Comparison of ENCODE assay signal across 19 cellular contexts in genomic region chr3:194235160-194235559, GRCh38.
DNase-seq lines count a peak whose midpoint lies in the region; ATAC-seq and TF ChIP-seq lines count a peak whose summit lies in the region.
"Had no signal": no experiment of that assay in that cellular context is flagged by ENCODE, and none has a peak within 500 bp of the region (broad histone marks: within the 10 kb centered on the region; RNA-seq: fewer than 3 reads in every experiment).

No MANE protein-coding gene starts in this region.

- intact Hi-C loops in Right ventricle myocardium superior (cut with DNase I) = no loop called here
- intact Hi-C loops in right cardiac atrium (cut with DNase I) = no loop called here

- peak; percentile 12 for DNase-seq in DMS53 (lab: John Stamatoyannopoulos, UW)
- DNase-seq in DMS53 treated with DMSO at 0.1 percent for 48 hours (lab: John Stamatoyannopoulos, UW; ENCODE audit: unreplicated experiment) = no peak
- no peak for DNase-seq in Right ventricle myocardium superior
- no peak for DNase-seq in right cardiac atrium
- no peak for DNase-seq in type B pancreatic cell (ENCODE audit: extremely low spot score, unreplicated experiment)
- DNase-seq in T-helper 2 cell = no peak
- no peak for DNase-seq in NCI-H510A (lab: John Stamatoyannopoulos, UW)
- no peak for DNase-seq in NCI-H82 treated with DMSO at 0.1 percent for 48 hours (lab: John Stamatoyannopoulos, UW; ENCODE audit: unreplicated experiment)
- DNase-seq: AML-193, GDM1, GOT3, KG1, NCI-H1105 treated with DMSO at 0.1 percent for 48 hours, NCI-H1694 treated with DMSO at 0.1 percent for 48 hours, NCI-H524, NCI-H82, RPMI8226 had no signal

- peaks cover 29% of the 10 kb centered on the region for H3K4me1 Mint-ChIP-seq in type B pancreatic cell (ENCODE audit: unreplicated experiment)

- H3K9me3 Mint-ChIP-seq in type B pancreatic cell = peaks cover 14% of the 10 kb centered on the region

- H3K36me3 Mint-ChIP-seq in type B pancreatic cell = no peaks in the 10 kb centered on the region

- no peak for TF ChIP-seq CTCF in type B pancreatic cell (conservative IDR thresholded peaks at IDR 0.05)

- no peak overlapping the region for H3K4me3 ChIP-seq in right cardiac atrium (ENCODE audit: low read length)

- H3K4me3 Mint-ChIP-seq in type B pancreatic cell = peak overlapping the region; percentile 46

- H3K27me3 Mint-ChIP-seq in type B pancreatic cell = no peaks in the 10 kb centered on the region

- no peaks in the 10 kb centered on the region for H3K4me1 ChIP-seq in right cardiac atrium (ENCODE audit: control insufficient read depth, insufficient read depth, low read length)

- H3K9me3 ChIP-seq in right cardiac atrium (ENCODE audit: control insufficient read depth, low read length) = peaks cover 2% of the 10 kb centered on the region

- peak overlapping the region; percentile 32 for H3K27ac Mint-ChIP-seq in type B pancreatic cell

- no peaks in the 10 kb centered on the region for H3K27me3 ChIP-seq in right cardiac atrium (ENCODE audit: control insufficient read depth, insufficient read depth)

- WGBS in right cardiac atrium = 75% methylated on average over 2 of the region's 2 CpGs

- no peak overlapping the region for H3K27ac ChIP-seq in right cardiac atrium (ENCODE audit: low read length)
- H3K27ac ChIP-seq: 22Rv1, C4-2B had no signal

- ATAC-seq in Right ventricle myocardium superior (ENCODE audit: poor library complexity) (peak; percentile 87), right cardiac atrium (peak; percentile 57 to 74)
